In genomic region chr17:81400154-81400938, GRCh38 we compare ENCODE assay signal across 1 cellular context.
TF ChIP-seq lines count a peak whose summit lies in the region.

No MANE protein-coding gene starts in this region.

TF ChIP-seq in HEK293, 187 proteins besides CTCF, POLR2A, EP300 and RAD21 (continued from another document):
- TF ChIP-seq, protein P1, sequence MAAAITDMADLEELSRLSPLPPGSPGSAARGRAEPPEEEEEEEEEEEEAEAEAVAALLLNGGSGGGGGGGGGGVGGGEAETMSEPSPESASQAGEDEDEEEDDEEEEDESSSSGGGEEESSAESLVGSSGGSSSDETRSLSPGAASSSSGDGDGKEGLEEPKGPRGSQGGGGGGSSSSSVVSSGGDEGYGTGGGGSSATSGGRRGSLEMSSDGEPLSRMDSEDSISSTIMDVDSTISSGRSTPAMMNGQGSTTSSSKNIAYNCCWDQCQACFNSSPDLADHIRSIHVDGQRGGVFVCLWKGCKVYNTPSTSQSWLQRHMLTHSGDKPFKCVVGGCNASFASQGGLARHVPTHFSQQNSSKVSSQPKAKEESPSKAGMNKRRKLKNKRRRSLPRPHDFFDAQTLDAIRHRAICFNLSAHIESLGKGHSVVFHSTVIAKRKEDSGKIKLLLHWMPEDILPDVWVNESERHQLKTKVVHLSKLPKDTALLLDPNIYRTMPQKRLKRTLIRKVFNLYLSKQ (tag by site-specific recombination; IDR thresholded peaks at IDR 0.05; ENCODE audit: borderline replicate concordance), result no peak
- no peak for TF ChIP-seq ZNF704 (tag by site-specific recombination; IDR thresholded peaks at IDR 0.05)
- TF ChIP-seq ZNF19 (tag by site-specific recombination; IDR thresholded peaks at IDR 0.05; ENCODE audit: low read depth), result no peak
- TF ChIP-seq ZNF645 (tag by site-specific recombination; IDR thresholded peaks at IDR 0.05), result no peak
- TF ChIP-seq ZNF571 (tag by site-specific recombination; IDR thresholded peaks at IDR 0.05), result no peak
- no peak for TF ChIP-seq ZNF394 (tag by site-specific recombination; IDR thresholded peaks at IDR 0.05; ENCODE audit: borderline replicate concordance)
- no peak for TF ChIP-seq ZNF501 (tag by site-specific recombination; IDR thresholded peaks at IDR 0.05)
- TF ChIP-seq ZNF791 (tag by site-specific recombination; IDR thresholded peaks at IDR 0.05), result no peak
- no peak for TF ChIP-seq ZNF175 (tag by site-specific recombination; IDR thresholded peaks at IDR 0.05)
- no peak for TF ChIP-seq ZNF211 (tag by site-specific recombination; IDR thresholded peaks at IDR 0.05; ENCODE audit: low read depth)
- TF ChIP-seq ZNF707 (tag by site-specific recombination; IDR thresholded peaks at IDR 0.05), result no peak
- TF ChIP-seq ZNF248 (tag by site-specific recombination; IDR thresholded peaks at IDR 0.05), result no peak
- TF ChIP-seq, protein P2, sequence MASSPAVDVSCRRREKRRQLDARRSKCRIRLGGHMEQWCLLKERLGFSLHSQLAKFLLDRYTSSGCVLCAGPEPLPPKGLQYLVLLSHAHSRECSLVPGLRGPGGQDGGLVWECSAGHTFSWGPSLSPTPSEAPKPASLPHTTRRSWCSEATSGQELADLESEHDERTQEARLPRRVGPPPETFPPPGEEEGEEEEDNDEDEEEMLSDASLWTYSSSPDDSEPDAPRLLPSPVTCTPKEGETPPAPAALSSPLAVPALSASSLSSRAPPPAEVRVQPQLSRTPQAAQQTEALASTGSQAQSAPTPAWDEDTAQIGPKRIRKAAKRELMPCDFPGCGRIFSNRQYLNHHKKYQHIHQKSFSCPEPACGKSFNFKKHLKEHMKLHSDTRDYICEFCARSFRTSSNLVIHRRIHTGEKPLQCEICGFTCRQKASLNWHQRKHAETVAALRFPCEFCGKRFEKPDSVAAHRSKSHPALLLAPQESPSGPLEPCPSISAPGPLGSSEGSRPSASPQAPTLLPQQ (tag by site-specific recombination; IDR thresholded peaks at IDR 0.05), result no peak
- no peak for TF ChIP-seq ZBTB44 (tag by site-specific recombination; IDR thresholded peaks at IDR 0.05)
